ENCODE assay signal across 12 cellular contexts in the genomic region with DNA sequence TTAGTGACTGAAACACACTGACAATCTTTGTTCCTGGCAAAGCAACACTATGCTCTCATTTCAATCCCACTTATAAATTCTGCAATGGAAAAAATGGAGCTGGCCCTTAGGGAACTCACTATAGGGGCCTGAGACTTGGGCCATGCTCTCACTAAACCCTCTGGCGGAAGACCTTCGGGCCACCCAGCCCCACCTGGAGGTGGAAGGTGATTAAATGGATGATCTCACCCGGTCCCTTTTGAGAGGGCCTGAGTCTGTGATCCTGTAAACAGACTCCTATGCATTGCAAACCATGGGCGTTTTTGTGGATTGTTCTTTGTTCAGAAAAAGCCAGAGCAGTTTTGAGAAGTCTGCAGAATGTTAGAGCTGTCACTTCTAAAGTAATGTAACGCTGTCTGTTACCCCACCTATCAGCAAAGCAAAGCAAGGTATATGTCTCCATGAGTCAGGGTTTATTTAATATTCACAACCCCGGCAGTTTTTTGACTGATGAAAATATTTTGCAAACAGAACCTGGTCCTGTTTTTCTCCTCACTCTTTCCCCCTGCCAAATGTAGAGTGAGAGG. TPM values are rescaled to one million over a fixed set of nuclear protein-coding genes. Genes with fewer than 3 reads are reported as not detected.
A peak's percentile ranks its signal among the peaks of the same experiment; 100 is the strongest.
DNase-seq lines count a peak whose midpoint lies in the region; ATAC-seq and TF ChIP-seq lines count a peak whose summit lies in the region.
"Had no signal": no experiment of that assay in that cellular context is flagged by ENCODE, and none has a peak within 500 bp of the region (broad histone marks: within the 10 kb centered on the region; RNA-seq: fewer than 3 reads in every experiment).

No MANE protein-coding gene starts in this region.

- H3K27me3 ChIP-seq in prostate gland (replicated peaks; ENCODE audit: insufficient read depth) (no peaks in the 10 kb centered on the region), testis (no peaks in the 10 kb centered on the region)
- H3K27me3 ChIP-seq: upper lobe of right lung had no signal

- peaks cover 5% of the 10 kb centered on the region for H3K4me1 ChIP-seq in prostate gland (replicated peaks)
- no peaks in the 10 kb centered on the region for H3K4me1 ChIP-seq in testis
- H3K4me1 ChIP-seq: upper lobe of right lung had no signal

- ATAC-seq in GM18907 (IDR thresholded peaks at IDR 0.05; ENCODE audit: unreplicated experiment): no peak
- no peak for ATAC-seq in GM21515 (IDR thresholded peaks at IDR 0.05; ENCODE audit: unreplicated experiment)
- ATAC-seq in HG03097 (IDR thresholded peaks at IDR 0.05; ENCODE audit: low FRiP score, unreplicated experiment): no peak
- ATAC-seq: upper lobe of right lung had no signal

- no peak for TF ChIP-seq CTCF in epithelial cell of esophagus (IDR thresholded peaks at IDR 0.05; ENCODE audit: insufficient read depth, low read depth, low read length, missing control alignments)
- no peak for TF ChIP-seq CTCF in prostate gland (IDR thresholded peaks at IDR 0.05)
- no peak for TF ChIP-seq CTCF in testis (IDR thresholded peaks at IDR 0.05)

- intact Hi-C loops in prostate gland (cut with DNase I) (no loop called here), testis (cut with DNase I; ENCODE audit: low total_unique reads) (no loop called here)

- TF ChIP-seq POLR2A in prostate gland (IDR thresholded peaks at IDR 0.05) (no peak), testis (IDR thresholded peaks at IDR 0.05) (no peak)

- DNase-seq in ELF-1 (ENCODE audit: low read depth, low spot score) (peak; percentile 94), NCI-H146 treated with DMSO at 0.1 percent for 48 hours (lab: John Stamatoyannopoulos, UW; ENCODE audit: unreplicated experiment) (peak; percentile 33), epithelial cell of esophagus (ENCODE audit: low read depth) (peak; percentile 5), prostate gland (ENCODE audit: low spot score) (no peak), testis (no peak)
- DNase-seq: activated B cell treated with CpG ODN at 0.5 μM for 24 hours, NCI-H2107, occipital lobe, upper lobe of right lung had no signal

- H3K4me3 ChIP-seq in epithelial cell of esophagus (ENCODE audit: low read length): no peak overlapping the region
- no peak overlapping the region for H3K4me3 ChIP-seq in prostate gland
- no peak overlapping the region for H3K4me3 ChIP-seq in testis
- H3K4me3 ChIP-seq: upper lobe of right lung had no signal

- WGBS in prostate gland: 27% methylated on average over 6 of the region's 6 CpGs
- WGBS in testis, 2 donors: 66 to 71% methylated on average over 4 to 6 of the region's 6 CpGs

- H3K27ac ChIP-seq in prostate gland: peak overlapping the region; percentile 2 to 53
- H3K27ac ChIP-seq in testis: no peak overlapping the region
- H3K27ac ChIP-seq: upper lobe of right lung had no signal

- H3K36me3 ChIP-seq in prostate gland (no peaks in the 10 kb centered on the region), testis (ENCODE audit: low read depth, missing control alignments) (no peaks in the 10 kb centered on the region)
- H3K36me3 ChIP-seq: upper lobe of right lung had no signal

- H3K9me3 ChIP-seq in prostate gland (no peaks in the 10 kb centered on the region), testis (no peaks in the 10 kb centered on the region)
- H3K9me3 ChIP-seq: upper lobe of right lung had no signal

RNA-seq across cellular contexts. Expression of gene CDON, which starts 17.1 kb away (rescaled TPM):
- total RNA-seq in prostate gland (10 to 100 TPM in 1 of 2 donors, 1 to 10 TPM in 1; 9.8 to 26.9 TPM), testis (10 to 100 TPM; 23.9 to 27.7 TPM)
- 20.6 TPM for polyA plus RNA-seq in testis (ENCODE audit: insufficient read depth, low read depth, low replicate concordance)

Comparison
In these comparisons a context has a peak if more than half of its experiments do, and no peak if none do; other contexts are left out.
1. DNase-seq: peak in ELF-1 (single experiment), NCI-H146 treated with DMSO at 0.1 percent for 48 hours (single experiment) and epithelial cell of esophagus (single experiment); none in prostate gland (single experiment) and testis (single experiment).
2. H3K27ac ChIP-seq: peak in prostate gland (2 of 2); none in testis (0 of 2).